20 cellular contexts compared by ENCODE assay signal in genomic region chr2:24571828-24572442, GRCh38.
DNase-seq lines count a peak whose midpoint lies in the region; ATAC-seq, FAIRE-seq and TF ChIP-seq lines count a peak whose summit lies in the region.
"Had no signal": no experiment of that assay in that cellular context is flagged by ENCODE, and none has a peak within 500 bp of the region (broad histone marks: within the 10 kb centered on the region; RNA-seq: fewer than 3 reads in every experiment).

No MANE protein-coding gene starts in this region.

- no peak overlapping the region for H2AK5ac ChIP-seq in H9 (ENCODE audit: insufficient read length, low read length)

- H3K79me1 ChIP-seq in H9 (ENCODE audit: insufficient read depth, low read depth, low read length, poor library complexity, severe bottlenecking): no peaks in the 10 kb centered on the region

- H3K56ac ChIP-seq in H9 (ENCODE audit: insufficient read length, low read depth, low read length): no peak overlapping the region

- no peak for DNase-seq in activated T-cell treated with anti-CD3 and anti-CD28 coated beads, Interleukin-2, amount 50 U/mL, for 4 hours
- no peak for DNase-seq in activated T-cell treated with anti-CD3 and anti-CD28 coated beads for 4 hours
- DNase-seq in GM19239 (ENCODE audit: insufficient read length, low spot score): no peak
- DNase-seq in central memory CD8-positive, alpha-beta T cell (ENCODE audit: low spot score in 2 of 2): no peak
- DNase-seq in pancreas: no peak
- no peak for DNase-seq in putamen (ENCODE audit: low spot score)
- DNase-seq in hippocampal formation (lab: John Stamatoyannopoulos, UW): no peak
- no peak for DNase-seq in H9
- DNase-seq: AML-193, Caco-2, DMS153, EL, Karpas-422, MG63, NCI-H1092, NCI-H146, NCI-H2081, NCI-H524 had no signal

- ATAC-seq in activated T-cell treated with anti-CD3 and anti-CD28 coated beads, Interleukin-2, amount 50 U/mL, for 4 hours: peak; percentile 51 to 64
- no peak for ATAC-seq in central memory CD8-positive, alpha-beta T cell (replicated peaks; ENCODE audit: extremely low read depth, poor library complexity, severe bottlenecking)
- ATAC-seq in pancreas: peak; percentile 58 to 85 (median 77)

- H3K4me2 ChIP-seq in H9 (ENCODE audit: insufficient read depth, insufficient read length, low read length): no peak overlapping the region

- H2BK120ac ChIP-seq in H9 (ENCODE audit: low read depth, low read length, poor library complexity, severe bottlenecking): no peak overlapping the region

- intact Hi-C loops in pancreas (cut with DNase I): no loop called here

- no peak overlapping the region for H3K14ac ChIP-seq in H9 (ENCODE audit: insufficient read depth, low read length)

- H2BK12ac ChIP-seq in H9 (ENCODE audit: insufficient read length, low read depth, low read length): no peak overlapping the region

- no peak for TF ChIP-seq CTCF in pancreas (IDR thresholded peaks at IDR 0.05)
- no peak for TF ChIP-seq CTCF in H9 (conservative IDR thresholded peaks at IDR 0.05)

- H4K91ac ChIP-seq in H9 (ENCODE audit: insufficient read length, low read depth, low read length): no peak overlapping the region

- H3K27ac Mint-ChIP-seq in central memory CD8-positive, alpha-beta T cell (ENCODE audit: low read depth): peak overlapping the region; percentile 4
- H3K27ac Mint-ChIP-seq in H9: no peak overlapping the region

- no peak overlapping the region for H2BK15ac ChIP-seq in H9 (ENCODE audit: low read depth, low read length)

- H3K9me3 Mint-ChIP-seq in activated T-cell treated with anti-CD3 and anti-CD28 coated beads, Interleukin-2, amount 50 U/mL, for 4 hours: no peaks in the 10 kb centered on the region
- H3K9me3 Mint-ChIP-seq in central memory CD8-positive, alpha-beta T cell: no peaks in the 10 kb centered on the region
- peaks cover 3 to 5% of the 10 kb centered on the region in 2 experiments; a peak in 3 of 5 replicates for H3K9me3 Mint-ChIP-seq in H9
- H3K9me3 Mint-ChIP-seq: CD14-positive monocyte had no signal

- no peak overlapping the region for H3K23ac ChIP-seq in H9 (ENCODE audit: insufficient read length, low read depth, low read length)

- H3K4me1 Mint-ChIP-seq in activated T-cell treated with anti-CD3 and anti-CD28 coated beads, Interleukin-2, amount 50 U/mL, for 4 hours (ENCODE audit: low read depth): peaks cover 55% of the 10 kb centered on the region
- H3K4me1 Mint-ChIP-seq in central memory CD8-positive, alpha-beta T cell: peaks cover 65% of the 10 kb centered on the region
- no peaks in the 10 kb centered on the region for H3K4me1 Mint-ChIP-seq in H9

- H3K23me2 ChIP-seq in H9 (ENCODE audit: insufficient read length, low read depth, low read length, poor library complexity, severe bottlenecking): no peaks in the 10 kb centered on the region

- H3T11ph ChIP-seq in H9 (ENCODE audit: low read length): no peak overlapping the region

- H2AFZ ChIP-seq in H9 (ENCODE audit: low read length): no peak overlapping the region

- no peak overlapping the region for H3K4me3 ChIP-seq in pancreas
- H3K4me3 ChIP-seq: MG63 had no signal

- H4K5ac ChIP-seq in H9 (ENCODE audit: insufficient read length, low read depth, low read length): no peak overlapping the region

- 33 to 34% methylated on average over 2 of the region's 2 CpGs for WGBS in pancreas, 2 donors
- WGBS in H9 (ENCODE audit: extremely low coverage, insufficient read length, low lambda C conversion rate): no CpG with 5 or more reads among the region's 2 CpGs

- no peaks in the 10 kb centered on the region for H4K20me1 ChIP-seq in H9 (ENCODE audit: control insufficient read depth, insufficient read depth, insufficient read length)

- H3K4me3 Mint-ChIP-seq in activated T-cell treated with anti-CD3 and anti-CD28 coated beads, Interleukin-2, amount 50 U/mL, for 4 hours: no peak overlapping the region
- H3K4me3 Mint-ChIP-seq in central memory CD8-positive, alpha-beta T cell: no peak overlapping the region
- H3K4me3 Mint-ChIP-seq in H9: no peak overlapping the region
- H3K4me3 Mint-ChIP-seq: CD14-positive monocyte had no signal

- no peak overlapping the region for H3K27ac ChIP-seq in pancreas
- no peak overlapping the region for H3K27ac ChIP-seq in H9 (ENCODE audit: insufficient read length, low read depth, low read length)

- H3K4me1 ChIP-seq in pancreas (peaks cover 17 to 41% (median 20%) of the 10 kb centered on the region in 3 donors), H9 (ENCODE audit: insufficient read depth, low read length) (no peaks in the 10 kb centered on the region)

- H2BK5ac ChIP-seq in H9 (ENCODE audit: insufficient read length, low read length): no peak overlapping the region

- H3K27me3 ChIP-seq in pancreas: no peaks in the 10 kb centered on the region
- H3K27me3 ChIP-seq in H9 (ENCODE audit: insufficient read depth, low read length): no peaks in the 10 kb centered on the region
- H3K27me3 ChIP-seq: MG63 had no signal

- H3K36me3 ChIP-seq in pancreas: no peaks in the 10 kb centered on the region
- H3K36me3 ChIP-seq: MG63 had no signal

- no peak overlapping the region for H3K4ac ChIP-seq in H9 (ENCODE audit: low read depth, low read length)

- H3K9me3 ChIP-seq in pancreas (no peaks in the 10 kb centered on the region), H9 (ENCODE audit: control insufficient read depth, low read depth, low read length) (no peaks in the 10 kb centered on the region)
- H3K9me3 ChIP-seq: MG63 had no signal

- FAIRE-seq in GM19239 (lab: Jason Lieb, UNC): peak; percentile 35
- FAIRE-seq in pancreas (lab: Jason Lieb, UNC): no peak
- FAIRE-seq: A204.1 had no signal

- no peaks in the 10 kb centered on the region for H3K27me3 Mint-ChIP-seq in activated T-cell treated with anti-CD3 and anti-CD28 coated beads, Interleukin-2, amount 50 U/mL, for 4 hours (ENCODE audit: low read depth)
- H3K27me3 Mint-ChIP-seq in central memory CD8-positive, alpha-beta T cell: no peaks in the 10 kb centered on the region
- H3K27me3 Mint-ChIP-seq in H9 (ENCODE audit: low read depth): no peaks in the 10 kb centered on the region

- no peak overlapping the region for H4K8ac ChIP-seq in H9 (replicated peaks; ENCODE audit: insufficient read length, low read depth, low read length)

- no peak overlapping the region for H2BK20ac ChIP-seq in H9 (ENCODE audit: low read depth, low read length, poor library complexity, severe bottlenecking)

- no peak overlapping the region for H3K18ac ChIP-seq in H9 (ENCODE audit: insufficient read length, low read depth, low read length)

- H3K36me3 Mint-ChIP-seq in activated T-cell treated with anti-CD3 and anti-CD28 coated beads, Interleukin-2, amount 50 U/mL, for 4 hours (ENCODE audit: insufficient read depth): peaks cover 17% of the 10 kb centered on the region
- H3K36me3 Mint-ChIP-seq in central memory CD8-positive, alpha-beta T cell (ENCODE audit: insufficient read depth): no peaks in the 10 kb centered on the region
- H3K36me3 Mint-ChIP-seq in H9 (ENCODE audit: insufficient read depth in 1 of 3, low read depth in 3 of 3): peaks cover 3 to 4% (median 3%) of the 10 kb centered on the region in 3 experiments; a peak in 6 of 7 replicates

- H3K9ac ChIP-seq in H9 (ENCODE audit: extremely low read depth, insufficient read length, low read length): no peak overlapping the region

- no peaks in the 10 kb centered on the region for H3K79me2 ChIP-seq in H9 (ENCODE audit: insufficient read depth, low read length)
